Comparison of ENCODE assay signal across 15 cellular contexts in genomic region chr16:57643166-57643813, GRCh38. TPM values are rescaled to one million over a fixed set of nuclear protein-coding genes. Genes with fewer than 3 reads are reported as not detected.
DNase-seq lines count a peak whose midpoint lies in the region; ATAC-seq, FAIRE-seq and TF ChIP-seq lines count a peak whose summit lies in the region.
"Had no signal": no experiment of that assay in that cellular context is flagged by ENCODE, and none has a peak within 500 bp of the region (broad histone marks: within the 10 kb centered on the region; RNA-seq: fewer than 3 reads in every experiment).

No MANE protein-coding gene starts in this region.

- H2BK120ac ChIP-seq in IMR-90 (ENCODE audit: low read depth, low read length) (peak overlapping the region; percentile 71), mesendoderm (ENCODE audit: low read depth, low read length) (no peak overlapping the region)

- H3K4ac ChIP-seq in IMR-90 (ENCODE audit: low read depth, low read length) (peak overlapping the region; percentile 42), mesendoderm (ENCODE audit: low read depth, low read length) (no peak overlapping the region)

- H2BK15ac ChIP-seq in IMR-90 (ENCODE audit: low read depth, low read length) (no peak overlapping the region), mesendoderm (replicated peaks; ENCODE audit: low read depth) (no peak overlapping the region)

- H3K4me3 ChIP-seq in A549 (no peak overlapping the region), IMR-90 (ENCODE audit: insufficient read depth, low read depth, low read length) (no peak overlapping the region), dorsolateral prefrontal cortex (peak overlapping the region in 13 of 59 donors; percentile 1 to 27 (median 9)), mesendoderm (ENCODE audit: low read length) (no peak overlapping the region)
- H3K4me3 ChIP-seq: lung had no signal

- in situ Hi-C loops in IMR-90 (cut with MboI; ENCODE audit: low sequenced_read_pairs), result loop anchor here (5.0 kb wide), 1 partner anchor 41 kb away; no protein-coding TSS in a partner anchor

- H3K18ac ChIP-seq in IMR-90 (ENCODE audit: low read depth, low read length) (no peak overlapping the region), mesendoderm (ENCODE audit: low read length) (no peak overlapping the region)

- peak overlapping the region; percentile 61 for H2AFZ ChIP-seq in IMR-90 (replicated peaks; ENCODE audit: low read length, poor library complexity)

- dilution Hi-C loops in IMR-90 (cut with HindIII; ENCODE audit: low sequenced_read_pairs, unreplicated experiment), result no loop called here

- intact Hi-C loops in IMR-90 (cut with micrococcal nuclease) (loop anchor here (10.0 kb wide), 1 partner anchor 362 kb away; the partner anchor contains the start of genes USB1 and ZNF319), dorsolateral prefrontal cortex (cut with DNase I) (no loop called here)

- no peaks in the 10 kb centered on the region for H3K9me3 ChIP-seq in A549
- no peaks in the 10 kb centered on the region for H3K9me3 ChIP-seq in IMR-90 (ENCODE audit: control insufficient read depth, insufficient read depth, low read length)

- peak overlapping the region; percentile 86 for H2AK9ac ChIP-seq in IMR-90 (replicated peaks; ENCODE audit: low read depth, low read length, poor library complexity)

- no peak overlapping the region for H2BK5ac ChIP-seq in IMR-90 (ENCODE audit: low read depth, low read length, poor library complexity, severe bottlenecking)
- no peak overlapping the region for H2BK5ac ChIP-seq in mesendoderm (ENCODE audit: low read length)

- POLR2A ChIA-PET in A549 (lab: Yijun Ruan, JAX) (interaction anchor here (1.2 kb wide), 1 partner anchor 15 kb away, joined by 7 read pairs; the partner anchor contains the start of gene ADGRG1), IMR-90 (lab: Charles Lee; ENCODE audit: unreplicated experiment) (no interaction called here)

- peak overlapping the region; percentile 32; the same call in 1 of the 2 replicates for H2BK20ac ChIP-seq in IMR-90 (ENCODE audit: low read depth, low read length)

- BruUV-seq in IMR-90 (replicated peaks; lab: Mats Ljungman, UMichigan), result no TSS peak

- peaks cover 57% of the 10 kb centered on the region for H3K4me1 ChIP-seq in A549
- peaks cover 8% of the 10 kb centered on the region for H3K4me1 ChIP-seq in IMR-90 (ENCODE audit: control insufficient read depth, insufficient read depth, low read length)
- no peaks in the 10 kb centered on the region for H3K4me1 ChIP-seq in mesendoderm (ENCODE audit: control insufficient read depth, low read depth, low read length)

- H3K27ac ChIP-seq in A549, result peak overlapping the region; percentile 68 to 87
- no peak overlapping the region for H3K27ac ChIP-seq in IMR-90 (ENCODE audit: insufficient read depth, low read length)
- peak overlapping the region in 52 of 59 donors; percentile 13 to 96 (median 74) for H3K27ac ChIP-seq in dorsolateral prefrontal cortex
- no peak overlapping the region for H3K27ac ChIP-seq in mesendoderm (ENCODE audit: low read depth, low read length)

- TF ChIP-seq RAD21 in A549 (conservative IDR thresholded peaks at IDR 0.05 in 1 of 2, IDR thresholded peaks at IDR 0.05 in 1 of 2) (no peak), IMR-90 (IDR thresholded peaks at IDR 0.05; ENCODE audit: low read length) (no peak)

- peaks cover 19% of the 10 kb centered on the region for H3K9me1 ChIP-seq in IMR-90 (ENCODE audit: insufficient read depth, low read length)

- TF ChIP-seq CTCF in A549 (IDR thresholded peaks at IDR 0.05) (no peak), IMR-90 (conservative IDR thresholded peaks at IDR 0.05; ENCODE audit: low read depth, low read length) (no peak), dorsolateral prefrontal cortex (IDR thresholded peaks at IDR 0.05 in 54 of 56, conservative IDR thresholded peaks at IDR 0.05 in 2 of 56; ENCODE audit: low read depth in 1 of 56, partially characterized antibody in 56 of 56) (no peak)

- no peaks in the 10 kb centered on the region for H3K36me3 ChIP-seq in IMR-90 (ENCODE audit: control insufficient read depth, insufficient read depth, low read length)
- no peaks in the 10 kb centered on the region for H3K36me3 ChIP-seq in mesendoderm (ENCODE audit: control insufficient read depth, insufficient read depth, low read length)

- ATAC-seq in A549 (peak; percentile 35 to 38), IMR-90 (ENCODE audit: low read depth) (peak; percentile 50), HG02571 (IDR thresholded peaks at IDR 0.05; ENCODE audit: unreplicated experiment) (no peak), HG03520 (IDR thresholded peaks at IDR 0.05; ENCODE audit: unreplicated experiment) (no peak)

- H3K9ac ChIP-seq in IMR-90 (ENCODE audit: low read depth, low read length), result no peak overlapping the region
- H3K9ac ChIP-seq in mesendoderm (ENCODE audit: low read length), result no peak overlapping the region

- H4K20me1 ChIP-seq in IMR-90 (ENCODE audit: insufficient read depth, low read length), result no peaks in the 10 kb centered on the region

- TF ChIP-seq EP300 in A549 (IDR thresholded peaks at IDR 0.05), result no peak; a peak in 1 of 5 replicates

- no peak for TF ChIP-seq POLR2A in A549 (IDR thresholded peaks at IDR 0.05; ENCODE audit: low read length)
- TF ChIP-seq POLR2A in IMR-90 (IDR thresholded peaks at IDR 0.05; ENCODE audit: low read depth, low read length), result no peak

- no peak for FAIRE-seq in A549 (lab: Jason Lieb, UNC)
- FAIRE-seq: GM18507 had no signal

- H3K4me2 ChIP-seq in A549, result peak overlapping the region; percentile 53
- H3K4me2 ChIP-seq in IMR-90 (ENCODE audit: low read depth, low read length), result no peak overlapping the region
- no peak overlapping the region for H3K4me2 ChIP-seq in mesendoderm (ENCODE audit: low read length)

- H4K91ac ChIP-seq in IMR-90 (ENCODE audit: insufficient read depth, low read depth, low read length), result no peak overlapping the region

- H3K14ac ChIP-seq in IMR-90 (replicated peaks; ENCODE audit: low read depth, low read length), result 0 out of 2 replicates have a peak overlapping the region, but pooled peaks have one; percentile 37

- CTCF ChIA-PET in A549 (lab: Yijun Ruan, JAX), result interaction anchor here (0.6 to 12.7 kb wide), 8 partner anchors 9 to 67 kb away, joined by 3 to 227 read pairs (median 4); partner anchors contain the start of gene ADGRG1
- CTCF ChIA-PET in IMR-90 (lab: Yijun Ruan, JAX), result interaction anchor here (1.3 kb wide), 1 partner anchor 52 kb away, joined by 3 read pairs; no protein-coding TSS in a partner anchor

- H4K8ac ChIP-seq in IMR-90 (ENCODE audit: low read depth in 2 of 2, low read length in 2 of 2) (peak overlapping the region in 1 of 2 experiments; percentile 51; a peak in 1 of 4 replicates), mesendoderm (ENCODE audit: low read depth, low read length) (no peak overlapping the region)

- H3K27me3 ChIP-seq in IMR-90 (ENCODE audit: control insufficient read depth, insufficient read depth, low read length) (peaks cover 9% of the 10 kb centered on the region), dorsolateral prefrontal cortex (no peaks in the 10 kb centered on the region), mesendoderm (ENCODE audit: insufficient read depth, low read length, poor library complexity) (no peaks in the 10 kb centered on the region)

- H4K5ac ChIP-seq in IMR-90 (ENCODE audit: low read depth, low read length) (no peak overlapping the region), mesendoderm (ENCODE audit: low read length) (no peak overlapping the region)

- no peak overlapping the region for H3K23ac ChIP-seq in IMR-90 (ENCODE audit: low read depth, low read length)
- H3K23ac ChIP-seq in mesendoderm (ENCODE audit: low read length), result no peak overlapping the region

- no peaks in the 10 kb centered on the region for H3K79me1 ChIP-seq in IMR-90 (ENCODE audit: low read depth in 1 of 2, low read length in 2 of 2)
- no peaks in the 10 kb centered on the region for H3K79me1 ChIP-seq in mesendoderm (ENCODE audit: low read length)

- no peaks in the 10 kb centered on the region for H3K79me2 ChIP-seq in mesendoderm (ENCODE audit: control insufficient read depth, insufficient read depth, low read length)

- H2AK5ac ChIP-seq in IMR-90 (ENCODE audit: low read depth, low read length) (peak overlapping the region; percentile 12; the same call in 1 of the 2 replicates), mesendoderm (ENCODE audit: low read length) (no peak overlapping the region)

- 37% methylated on average over 5 of the region's 7 CpGs for WGBS in A549 (ENCODE audit: missing lambda C conversion rate)
- 17% methylated on average over 3 of the region's 7 CpGs; no CpG with 5 or more reads in 1 of the 2 experiments for WGBS in IMR-90 (ENCODE audit: extremely low coverage in 2 of 2, insufficient read length in 1 of 2), 2 experiments
- no CpG with 5 or more reads among the region's 7 CpGs for WGBS in mesendoderm (ENCODE audit: extremely low coverage, insufficient coverage, low lambda C conversion rate)

- H3K56ac ChIP-seq in IMR-90 (ENCODE audit: extremely low read depth, insufficient read depth, low read length) (no peak overlapping the region), mesendoderm (ENCODE audit: low read length) (no peak overlapping the region)

- DNase-seq in A549 (ENCODE audit: low read depth in 1 of 2, low spot score in 1 of 2) (no peak), IMR-90 (peak; percentile 70), dorsolateral prefrontal cortex (peak in 2 of 10 donors; percentile 58 to 60), mesendoderm (peak; percentile 62), NCI-H2029 (lab: John Stamatoyannopoulos, UW) (no peak)
- DNase-seq in activated CD4-positive, alpha-beta T cell treated with anti-CD3 and anti-CD28 coated beads, Interleukin-2, amount 50 U/mL, for 48 hours, result no peak
- DNase-seq: H7; NCI-H2107; stimulated activated CD4-positive, alpha-beta T cell treated with anti-CD3 and anti-CD28 coated beads, Interleukin-15, amount 100 ng/mL, for 24 hours had no signal

RNA-seq across cellular contexts. Expression of gene ADGRG1, which starts 14.9 kb away (rescaled TPM):
- polyA plus RNA-seq in A549 (2011; rRNA removed) (28.3 and 37.7 TPM in 2 replicates), A549 (2017; fragmentation: RNase III; extraction: RNeasy Plus Mini Kit Qiagen cat#74134 plus additional on column Dnase treatment) (91.8 to 142 TPM (median 130 TPM) in 3 replicates), IMR-90 (2012; rRNA removed) (7.0 and 8.4 TPM in 2 replicates)
- polyA plus RNA-seq in A549 (2012; cell fraction: cytosol; rRNA removed), result 46.7 and 66.1 TPM in 2 replicates
- polyA plus RNA-seq in A549 (2012; cell fraction: nucleus; rRNA removed), result 102 and 106 TPM in 2 replicates
- 31.9 and 33.7 TPM in 2 replicates for polyA minus RNA-seq in A549 (2011; rRNA and poly(A)+ RNA removed)
- total RNA-seq in IMR-90 (2012; rRNA removed) (0.83 and 0.90 TPM in 2 replicates), dorsolateral prefrontal cortex (100 to 1,000 TPM in 117 of 120 experiments, 10 to 100 TPM in 3; 82.9 to 344 (median 153) TPM)
- 7.1 and 9.4 TPM in 2 replicates for polyA plus RNA-seq in IMR-90 (2012; cell fraction: cytosol; rRNA removed)
- 7.6 and 14.1 TPM in 2 replicates for polyA plus RNA-seq in IMR-90 (2012; cell fraction: nucleus; rRNA removed; ENCODE audit: low replicate concordance)
- polyA plus RNA-seq in mesendoderm (2013, experiment 1 of 2), result 1.3 TPM
- polyA plus RNA-seq in mesendoderm (2013, experiment 2 of 2), result 1.1 TPM

RNA-seq across cellular contexts. Expression of gene ADGRG3, which starts 24.8 kb away (rescaled TPM):
- 0.45 and 0.77 TPM in 2 replicates for polyA plus RNA-seq in A549 (2011; rRNA removed)
- 0.17 and 0.22 TPM in 2 replicates for polyA plus RNA-seq in A549 (2012; cell fraction: cytosol; rRNA removed)
- 0.70 and 0.87 TPM in 2 replicates for polyA plus RNA-seq in A549 (2012; cell fraction: nucleus; rRNA removed)
- 0.17 to 0.34 TPM (median 0.25 TPM) in 3 replicates for polyA plus RNA-seq in A549 (2017; fragmentation: RNase III; extraction: RNeasy Plus Mini Kit Qiagen cat#74134 plus additional on column Dnase treatment)
- 0.41 and 1.2 TPM in 2 replicates for polyA minus RNA-seq in A549 (2011; rRNA and poly(A)+ RNA removed)
- total RNA-seq in IMR-90 (2012; rRNA removed), result not detected in 2 replicates
- not detected in 2 replicates for polyA plus RNA-seq in IMR-90 (2012; rRNA removed)
- polyA plus RNA-seq in IMR-90 (2012; cell fraction: cytosol; rRNA removed), result not detected in 2 replicates
- polyA plus RNA-seq in IMR-90 (2012; cell fraction: nucleus; rRNA removed; ENCODE audit: low replicate concordance), result not detected in 2 replicates
- 1 to 10 TPM in 31 of 120 experiments, under 1 TPM in 54, not detected in 35; 0.11 to 5.1 (median 0.77) TPM for total RNA-seq in dorsolateral prefrontal cortex
- 0.06 TPM for polyA plus RNA-seq in mesendoderm (2013, experiment 1 of 2)
- polyA plus RNA-seq in mesendoderm (2013, experiment 2 of 2), result 0.10 TPM
- polyA plus RNA-seq: CD4-positive, CD25-positive, alpha-beta regulatory T cell had no signal

RNA-seq across cellular contexts. Expression of gene DRC7, which starts 51.3 kb away (rescaled TPM):
- polyA plus RNA-seq in A549 (2011; rRNA removed), result 0.17 and 0.28 TPM in 2 replicates
- 0.05 and 0.19 TPM in 2 replicates for polyA plus RNA-seq in A549 (2012; cell fraction: cytosol; rRNA removed)
- 0.11 and 0.20 TPM in 2 replicates for polyA plus RNA-seq in A549 (2012; cell fraction: nucleus; rRNA removed)
- polyA plus RNA-seq in A549 (2017; fragmentation: RNase III; extraction: RNeasy Plus Mini Kit Qiagen cat#74134 plus additional on column Dnase treatment), result 0.10 to 0.28 TPM (median 0.10 TPM) in 3 replicates
- polyA minus RNA-seq in A549 (2011; rRNA and poly(A)+ RNA removed), result 0.91 TPM in 1 of 2 replicates, not detected in the other
- not detected in 2 replicates for total RNA-seq in IMR-90 (2012; rRNA removed)
- polyA plus RNA-seq in IMR-90 (2012; rRNA removed), result not detected in 2 replicates
- polyA plus RNA-seq in IMR-90 (2012; cell fraction: cytosol; rRNA removed), result not detected in 2 replicates
- not detected in 2 replicates for polyA plus RNA-seq in IMR-90 (2012; cell fraction: nucleus; rRNA removed; ENCODE audit: low replicate concordance)
- total RNA-seq in dorsolateral prefrontal cortex, result 1 to 10 TPM in 77 of 120 experiments, under 1 TPM in 35, not detected in 8; 0.32 to 5.3 (median 1.4) TPM
- polyA plus RNA-seq in mesendoderm (2013, experiment 1 of 2), result 0.06 TPM
- polyA plus RNA-seq in mesendoderm (2013, experiment 2 of 2), result not detected
- total RNA-seq: CD4-positive, CD25-positive, alpha-beta regulatory T cell; urinary bladder had no signal
- polyA plus RNA-seq: CD4-positive, CD25-positive, alpha-beta regulatory T cell; urinary bladder had no signal

Comparison
In these comparisons a context has a peak if more than half of its experiments do, and no peak if none do; other contexts are left out.
1. ATAC-seq: peak in A549 (2 of 2) and IMR-90 (single experiment); none in HG02571 (single experiment) and HG03520 (single experiment).
2. DNase-seq: peak in IMR-90 (single experiment) and mesendoderm (single experiment); none in A549 (0 of 2), activated CD4-positive, alpha-beta T cell treated with anti-CD3 and anti-CD28 coated beads, Interleukin-2, amount 50 U/mL, for 48 hours (0 of 2) and NCI-H2029 (single experiment).
3. H3K27ac ChIP-seq: peak in A549 (2 of 2) and dorsolateral prefrontal cortex (52 of 59); none in IMR-90 (single experiment) and mesendoderm (single experiment).
4. RNA of gene ADGRG1, which starts 14.9 kb away (total RNA-seq): 82.9 to 344 TPM in dorsolateral prefrontal cortex; 0.83 to 0.90 TPM in IMR-90; every median in the first group is over 10 times any median in the second.